ENCODE assay signal across 9 cellular contexts in genomic region chr16:83813818-83814653, GRCh38. TPM values are rescaled to one million over a fixed set of nuclear protein-coding genes. Genes with fewer than 3 reads are reported as not detected.
DNase-seq lines count a peak whose midpoint lies in the region; ATAC-seq and TF ChIP-seq lines count a peak whose summit lies in the region.
"Had no signal": no experiment of that assay in that cellular context is flagged by ENCODE, and none has a peak within 500 bp of the region (broad histone marks: within the 10 kb centered on the region; RNA-seq: fewer than 3 reads in every experiment).

No MANE protein-coding gene starts in this region.

- no peaks in the 10 kb centered on the region for H3K9me3 Mint-ChIP-seq in memory B cell

- H3K36me3 Mint-ChIP-seq in memory B cell: peaks cover 16% of the 10 kb centered on the region

- peaks cover 2% of the 10 kb centered on the region for H3K4me1 ChIP-seq in Karpas-422 (ENCODE audit: low read length)
- H3K4me1 ChIP-seq in effector memory CD4-positive, alpha-beta T cell (ENCODE audit: control insufficient read depth, insufficient read depth, low read length, poor library complexity, severe bottlenecking): peaks cover 2% of the 10 kb centered on the region

- TF ChIP-seq CTCF in astrocyte of the spinal cord (IDR thresholded peaks at IDR 0.05; ENCODE audit: low read depth, low read length): no peak

- no peak overlapping the region for H3K27ac ChIP-seq in Karpas-422 (ENCODE audit: low read length)
- no peak overlapping the region for H3K27ac ChIP-seq in effector memory CD4-positive, alpha-beta T cell (ENCODE audit: insufficient read depth, low read length, poor library complexity, severe bottlenecking)
- H3K27ac ChIP-seq: neutrophil had no signal

- peaks cover 29% of the 10 kb centered on the region; the same call in 1 of the 2 replicates for H3K36me3 ChIP-seq in Karpas-422 (ENCODE audit: insufficient read depth, low read length)
- H3K36me3 ChIP-seq in effector memory CD4-positive, alpha-beta T cell (ENCODE audit: control insufficient read depth, insufficient read depth, low read length): peaks cover 13% of the 10 kb centered on the region

- H3K4me3 Mint-ChIP-seq in memory B cell: no peak overlapping the region

- H3K9ac ChIP-seq in Karpas-422 (ENCODE audit: low read length): no peak overlapping the region

- ATAC-seq in GM19025 (IDR thresholded peaks at IDR 0.05; ENCODE audit: low read depth, unreplicated experiment): peak; percentile 66
- ATAC-seq in memory B cell (ENCODE audit: low read depth): peak; percentile 70

- H3K4me3 ChIP-seq in Karpas-422 (ENCODE audit: low read length) (no peak overlapping the region), astrocyte of the spinal cord (ENCODE audit: low read depth, low read length) (no peak overlapping the region)
- no peak overlapping the region for H3K4me3 ChIP-seq in effector memory CD4-positive, alpha-beta T cell (ENCODE audit: insufficient read depth, low read depth, low read length, poor library complexity, severe bottlenecking)

- peak; percentile 51 for DNase-seq in Karpas-422
- peak; percentile 81 for DNase-seq in astrocyte of the spinal cord (ENCODE audit: low read depth, low spot score)
- no peak for DNase-seq in memory B cell (ENCODE audit: low spot score in 2 of 2)
- DNase-seq in effector memory CD4-positive, alpha-beta T cell: no peak
- DNase-seq in central memory CD4-positive, alpha-beta T cell: no peak
- no peak for DNase-seq in activated CD4-positive, CD25-positive, alpha-beta regulatory T cell treated with anti-CD3 and anti-CD28 coated beads, Interleukin-2, amount 50 U/mL, for 72 hours
- DNase-seq in epidermal melanocyte (ENCODE audit: insufficient read length, low spot score): no peak

- H3K4me1 Mint-ChIP-seq in memory B cell: peaks cover 2% of the 10 kb centered on the region

- no peak overlapping the region for H3K4me2 ChIP-seq in Karpas-422 (ENCODE audit: low read depth, low read length, poor library complexity, severe bottlenecking)

- in situ Hi-C loops in astrocyte of the spinal cord (cut with HindIII; ENCODE audit: low sequenced_read_pairs): no loop called here

- H4K20me1 ChIP-seq in Karpas-422 (ENCODE audit: insufficient read depth, low read depth, low read length): peaks cover 2% of the 10 kb centered on the region

- H3K9me2 ChIP-seq in Karpas-422 (replicated peaks; ENCODE audit: insufficient read depth, low read length): no peaks in the 10 kb centered on the region

- no peaks in the 10 kb centered on the region for H3K9me3 ChIP-seq in Karpas-422 (ENCODE audit: low read length)
- no peaks in the 10 kb centered on the region for H3K9me3 ChIP-seq in effector memory CD4-positive, alpha-beta T cell (ENCODE audit: control insufficient read depth, low read length)
- H3K9me3 ChIP-seq: neutrophil had no signal

- H3K27ac Mint-ChIP-seq in memory B cell: no peak overlapping the region

- peaks cover 10% of the 10 kb centered on the region for H3K79me2 ChIP-seq in Karpas-422 (ENCODE audit: low read length)

- H3K27me3 Mint-ChIP-seq in memory B cell: no peaks in the 10 kb centered on the region

- no peak overlapping the region for H2AFZ ChIP-seq in Karpas-422 (ENCODE audit: low read length)

- H3K27me3 ChIP-seq in Karpas-422 (ENCODE audit: low read length): no peaks in the 10 kb centered on the region
- H3K27me3 ChIP-seq in effector memory CD4-positive, alpha-beta T cell (replicated peaks; ENCODE audit: control insufficient read depth, insufficient read depth, low read length, poor library complexity, severe bottlenecking): no peaks in the 10 kb centered on the region
- H3K27me3 ChIP-seq: neutrophil had no signal

RNA-seq across cellular contexts. Expression of gene HSBP1, which starts 6.3 kb away (rescaled TPM):
- 74.8 and 126 TPM in 2 replicates for total RNA-seq in Karpas-422 (2014; rRNA removed; shearing (Covaris generic); ENCODE audit: low replicate concordance)

Comparison
In these comparisons a context has a peak if more than half of its experiments do, and no peak if none do; other contexts are left out.
1. DNase-seq: peak in Karpas-422 (single experiment) and astrocyte of the spinal cord (single experiment); none in memory B cell (0 of 2), effector memory CD4-positive, alpha-beta T cell (0 of 3), central memory CD4-positive, alpha-beta T cell (single experiment), activated CD4-positive, CD25-positive, alpha-beta regulatory T cell treated with anti-CD3 and anti-CD28 coated beads, Interleukin-2, amount 50 U/mL, for 72 hours (single experiment) and epidermal melanocyte (single experiment).